ENCODE assay signal across 12 cellular contexts in genomic region chr2:61210332-61210981, GRCh38. TPM values are rescaled to one million over a fixed set of nuclear protein-coding genes. Genes with fewer than 3 reads are reported as not detected.
DNase-seq lines count a peak whose midpoint lies in the region; ATAC-seq and TF ChIP-seq lines count a peak whose summit lies in the region.
"Had no signal": no experiment of that assay in that cellular context is flagged by ENCODE, and none has a peak within 500 bp of the region (broad histone marks: within the 10 kb centered on the region; RNA-seq: fewer than 3 reads in every experiment).

No MANE protein-coding gene starts in this region.

- TF ChIP-seq CTCF in Panc1 (IDR thresholded peaks at IDR 0.05), result no peak
- TF ChIP-seq CTCF in fibroblast of villous mesenchyme (IDR thresholded peaks at IDR 0.05; ENCODE audit: insufficient read depth, low read depth, low read length), result no peak
- no peak for TF ChIP-seq CTCF in dorsolateral prefrontal cortex (IDR thresholded peaks at IDR 0.05 in 54 of 56, conservative IDR thresholded peaks at IDR 0.05 in 2 of 56; ENCODE audit: low read depth in 1 of 56, partially characterized antibody in 56 of 56)

- H3K27me3 ChIP-seq in Panc1 (ENCODE audit: control insufficient read depth, insufficient read depth, low read length) (no peaks in the 10 kb centered on the region), dorsolateral prefrontal cortex (no peaks in the 10 kb centered on the region)

- POLR2A ChIA-PET in Panc1 (lab: Charles Lee), result no interaction called here

- no peak overlapping the region for H3K4me3 ChIP-seq in Panc1 (ENCODE audit: low read depth in 2 of 2, low read length in 2 of 2)
- H3K4me3 ChIP-seq in fibroblast of villous mesenchyme (ENCODE audit: low read depth, low read length), result no peak overlapping the region
- H3K4me3 ChIP-seq in skeletal muscle cell (ENCODE audit: low read depth, low read length), result no peak overlapping the region
- H3K4me3 ChIP-seq in dorsolateral prefrontal cortex, result no peak overlapping the region

- CTCF ChIA-PET in Panc1 (lab: Charles Lee), result no interaction called here

- H3K27ac ChIP-seq in Panc1 (ENCODE audit: low read length) (no peak overlapping the region), dorsolateral prefrontal cortex (no peak overlapping the region)
- H3K27ac ChIP-seq: 22Rv1 had no signal

- peak; percentile 68; the same call in 1 of the 2 replicates for ATAC-seq in Panc1

- in situ Hi-C loops in Panc1 (cut with HindIII; ENCODE audit: low pct_unique_long_range_greater_than_20kb, low sequenced_read_pairs), result no loop called here

- BruUV-seq in Panc1 (replicated peaks; lab: Mats Ljungman, UMichigan), result no TSS peak

- peak; percentile 6 for DNase-seq in DMS53 (lab: John Stamatoyannopoulos, UW)
- DNase-seq in DMS53 treated with DMSO at 0.1 percent for 48 hours (lab: John Stamatoyannopoulos, UW; ENCODE audit: unreplicated experiment), result no peak
- DNase-seq in Panc1 (ENCODE audit: low read depth, low spot score), result peak; percentile 81
- DNase-seq in fibroblast of villous mesenchyme (ENCODE audit: low read depth), result peak; percentile 89
- DNase-seq in skeletal muscle cell (ENCODE audit: low read depth), result peak; percentile 65
- no peak for DNase-seq in effector CD8-positive, alpha-beta T cell (lab: John Stamatoyannopoulos, UW)
- no peak for DNase-seq in NCI-H2171 (lab: John Stamatoyannopoulos, UW)
- DNase-seq in dorsolateral prefrontal cortex, result no peak
- DNase-seq: naive B cell, NCI-H2227 treated with DMSO at 0.1 percent for 48 hours, SW 1271 had no signal

- no peaks in the 10 kb centered on the region for H3K4me1 ChIP-seq in Panc1 (ENCODE audit: control insufficient read depth, insufficient read depth, low read length)

- H3K9me3 ChIP-seq in Panc1 (ENCODE audit: control insufficient read depth, insufficient read depth, low read depth, low read length), result no peaks in the 10 kb centered on the region

- intact Hi-C loops in Panc1 (cut with micrococcal nuclease; ENCODE audit: unreplicated experiment), result no loop called here
- intact Hi-C loops in dorsolateral prefrontal cortex (cut with DNase I), result no loop called here

- peaks cover 57% of the 10 kb centered on the region for H3K36me3 ChIP-seq in Panc1 (ENCODE audit: control insufficient read depth, insufficient read depth, low read length)

RNA-seq across cellular contexts. Expression of gene C2orf74, which starts 48.5 kb away (rescaled TPM):
- total RNA-seq in Panc1 (2021; ENCODE audit: unreplicated experiment), result 7.7 TPM
- 6.7 TPM for polyA plus RNA-seq in Panc1 (2012; ENCODE audit: insufficient read length)
- total RNA-seq in fibroblast of villous mesenchyme, result 4.2 and 13.0 TPM in 2 replicates
- 10 to 100 TPM; 17.2 to 66.8 (median 35.1) TPM for total RNA-seq in dorsolateral prefrontal cortex

Comparison
In these comparisons a context has a peak if more than half of its experiments do, and no peak if none do; other contexts are left out.
1. DNase-seq: peak in DMS53 (single experiment), Panc1 (single experiment), fibroblast of villous mesenchyme (single experiment) and skeletal muscle cell (single experiment); none in DMS53 treated with DMSO at 0.1 percent for 48 hours (single experiment), effector CD8-positive, alpha-beta T cell (single experiment), NCI-H2171 (single experiment) and dorsolateral prefrontal cortex (0 of 10).